Comparison of ENCODE assay signal across 8 cellular contexts in genomic region chr2:135875491-135876065, GRCh38. TPM values are rescaled to one million over a fixed set of nuclear protein-coding genes. Genes with fewer than 3 reads are reported as not detected.
DNase-seq lines count a peak whose midpoint lies in the region; ATAC-seq lines count a peak whose summit lies in the region.

No MANE protein-coding gene starts in this region.

- H3K4me1 ChIP-seq in HUES6 (ENCODE audit: control insufficient read depth, insufficient read depth, low read length) (peaks cover 15% of the 10 kb centered on the region), iPS DF 6.9 (ENCODE audit: control insufficient read depth, insufficient read depth, low read length) (no peaks in the 10 kb centered on the region)

- peak overlapping the region; percentile 95 for H3K4me3 Mint-ChIP-seq in T-helper 17 cell

- no peaks in the 10 kb centered on the region for H3K36me3 Mint-ChIP-seq in T-helper 17 cell (ENCODE audit: low read depth)

- ATAC-seq in GM21528 (IDR thresholded peaks at IDR 0.05; ENCODE audit: low FRiP score, unreplicated experiment): peak; percentile 77
- peak; percentile 83 for ATAC-seq in T-helper 17 cell

- DNase-seq in GF-D8 (lab: John Stamatoyannopoulos, UW) (peak; percentile 48), T-helper 17 cell (peak; percentile 53 to 62 (median 58)), anterior cingulate cortex (lab: John Stamatoyannopoulos, UW) (peak in 32 of 58 donors; percentile 4 to 55 (median 38)), iPS DF 6.9 (ENCODE audit: low read depth, low spot score) (no peak), NCI-H2107 treated with DMSO at 0.1 percent for 48 hours (lab: John Stamatoyannopoulos, UW; ENCODE audit: unreplicated experiment) (no peak)

- H3K27me3 ChIP-seq in HUES6 (ENCODE audit: control insufficient read depth, insufficient read depth, low read length) (no peaks in the 10 kb centered on the region), iPS DF 6.9 (ENCODE audit: control insufficient read depth, insufficient read depth, low read length) (no peaks in the 10 kb centered on the region)

- H3K9ac ChIP-seq in HUES6 (ENCODE audit: low read length): peak overlapping the region; percentile 94

- peaks cover 34% of the 10 kb centered on the region for H3K4me1 Mint-ChIP-seq in T-helper 17 cell

- H3K4me3 ChIP-seq in HUES6 (ENCODE audit: low read depth, low read length) (peak overlapping the region; percentile 93), iPS DF 6.9 (ENCODE audit: low read length) (peak overlapping the region; percentile 92), skin epidermis (peak overlapping the region; percentile 67 to 98 (median 94))

- no CpG with 5 or more reads among the region's 26 CpGs for WGBS in iPS DF 6.9 (ENCODE audit: insufficient coverage, insufficient read length)

- H3K9me3 ChIP-seq in HUES6 (ENCODE audit: control insufficient read depth, insufficient read depth, low read depth, low read length) (no peaks in the 10 kb centered on the region), T-helper 17 cell (ENCODE audit: control insufficient read depth, low read length, poor library complexity, severe bottlenecking) (no peaks in the 10 kb centered on the region), iPS DF 6.9 (ENCODE audit: control insufficient read depth, insufficient read depth, low read length) (no peaks in the 10 kb centered on the region)

- peak overlapping the region; percentile 86 for H3K27ac ChIP-seq in HUES6 (ENCODE audit: low read depth, low read length)
- H3K27ac ChIP-seq in iPS DF 6.9 (ENCODE audit: low read length): no peak overlapping the region
- H3K27ac ChIP-seq in skin epidermis: peak overlapping the region; percentile 68 to 91 (median 81)

- H3K27ac Mint-ChIP-seq in T-helper 17 cell: peak overlapping the region; percentile 91

- no peaks in the 10 kb centered on the region for H3K27me3 Mint-ChIP-seq in T-helper 17 cell

- H3K36me3 ChIP-seq in HUES6 (ENCODE audit: control insufficient read depth, insufficient read depth, low read length) (peaks cover 36% of the 10 kb centered on the region), iPS DF 6.9 (ENCODE audit: control insufficient read depth, insufficient read depth, low read length) (peaks cover 8% of the 10 kb centered on the region; the same call in 1 of the 2 replicates)

RNA-seq across cellular contexts. Expression of gene MCM6, which starts 0.7 kb away (rescaled TPM):
- total RNA-seq in T-helper 17 cell: 10 to 100 TPM; 19.5 to 30.9 TPM

RNA-seq across cellular contexts. Expression of gene LCT, which starts 38.6 kb away (rescaled TPM):
- under 1 TPM; 0.07 to 0.10 TPM for total RNA-seq in T-helper 17 cell

Comparison
In these comparisons a context has a peak if more than half of its experiments do, and no peak if none do; other contexts are left out.
1. DNase-seq: peak in GF-D8 (single experiment), T-helper 17 cell (3 of 3) and anterior cingulate cortex (32 of 58); none in iPS DF 6.9 (single experiment) and NCI-H2107 treated with DMSO at 0.1 percent for 48 hours (single experiment).
2. Peak in every context shown above with its lines, with median percentiles within 50 percentile points of each other: H3K4me3 ChIP-seq.